17 cellular contexts compared by ENCODE assay signal in genomic region chr11:2287102-2287501, GRCh38. TPM values are rescaled to one million over a fixed set of nuclear protein-coding genes. Genes with fewer than 3 reads are reported as not detected.
A peak's percentile ranks its signal among the peaks of the same experiment; 100 is the strongest.
DNase-seq lines count a peak whose midpoint lies in the region; ATAC-seq and TF ChIP-seq lines count a peak whose summit lies in the region.
"Had no signal": no experiment of that assay in that cellular context is flagged by ENCODE, and none has a peak within 500 bp of the region (broad histone marks: within the 10 kb centered on the region; RNA-seq: fewer than 3 reads in every experiment).

No MANE protein-coding gene starts in this region.

- no peak overlapping the region for H3K4me3 Mint-ChIP-seq in CD14-positive monocyte
- no peak overlapping the region for H3K4me3 Mint-ChIP-seq in endodermal cell
- H3K4me3 Mint-ChIP-seq: GM23338; T-helper 1 cell treated with Interleukin-12 subunit alpha and Interleukin-12 subunit beta and Interleukin-4 antibody, amounts not matched to agents 30 μg/mL and 1 μg/mL, for 36 hours had no signal

- DNase-seq in CD14-positive monocyte (ENCODE audit: low spot score) = peak; percentile 44
- DNase-seq in DND-41 = peak; percentile 3
- DNase-seq in endodermal cell = peak; percentile 36
- no peak for DNase-seq in DMS53 (lab: John Stamatoyannopoulos, UW)
- no peak for DNase-seq in NAMALWA (ENCODE audit: low spot score)
- DNase-seq in DMS79 (lab: John Stamatoyannopoulos, UW) = no peak
- DNase-seq: activated effector memory CD4-positive, alpha-beta T cell treated with Interleukin-2 at 50 U/mL for 16 hours; effector CD8-positive, alpha-beta T cell; MG63; NCI-H2081 treated with DMSO at 0.1 percent for 48 hours had no signal

- H3K27ac Mint-ChIP-seq in CD14-positive monocyte (peak overlapping the region in 1 of 7 donors; percentile 28), endodermal cell (no peak overlapping the region)
- H3K27ac Mint-ChIP-seq: GM23338; T-helper 1 cell treated with Interleukin-12 subunit alpha and Interleukin-12 subunit beta and Interleukin-4 antibody, amounts not matched to agents 30 μg/mL and 1 μg/mL, for 36 hours had no signal

- H3K4me1 ChIP-seq in DND-41 (ENCODE audit: insufficient read depth, low read length) (no peaks in the 10 kb centered on the region), endodermal cell (ENCODE audit: control insufficient read depth, insufficient read depth, low read length) (no peaks in the 10 kb centered on the region), neutrophil (ENCODE audit: control insufficient read depth in 1 of 2, insufficient read depth in 1 of 2, low read depth in 1 of 2, low read length in 1 of 2) (peaks cover 6 to 7% of the 10 kb centered on the region in 2 experiments)

- H3K4me3 ChIP-seq in DND-41 (ENCODE audit: low read depth in 1 of 2, low read length in 2 of 2) (no peak overlapping the region), endodermal cell (ENCODE audit: low read length) (no peak overlapping the region), neutrophil (ENCODE audit: low read depth in 1 of 2, low read length in 1 of 2) (no peak overlapping the region)
- H3K4me3 ChIP-seq: GM23338, MG63, smooth muscle cell had no signal

- H3K4me1 Mint-ChIP-seq in CD14-positive monocyte = peaks cover 11% of the 10 kb centered on the region
- no peaks in the 10 kb centered on the region for H3K4me1 Mint-ChIP-seq in endodermal cell

- TF ChIP-seq CTCF in CD14-positive monocyte (IDR thresholded peaks at IDR 0.05) = no peak
- TF ChIP-seq CTCF in DND-41 (IDR thresholded peaks at IDR 0.05; ENCODE audit: borderline replicate concordance, extremely low read depth, low read length, poor library complexity, severe bottlenecking) = no peak
- no peak for TF ChIP-seq CTCF in endodermal cell (conservative IDR thresholded peaks at IDR 0.05)
- TF ChIP-seq CTCF in neutrophil (IDR thresholded peaks at IDR 0.05) = no peak

- H3K4me2 ChIP-seq in DND-41 (ENCODE audit: insufficient read depth, low read length) = no peak overlapping the region
- H3K4me2 ChIP-seq: GM23338, smooth muscle cell had no signal

- ATAC-seq in DND-41 (ENCODE audit: insufficient read depth, low read depth) (peak; percentile 24; the same call in 1 of the 3 replicates), HG03095 (IDR thresholded peaks at IDR 0.05; ENCODE audit: unreplicated experiment) (no peak)
- ATAC-seq: GM23338 had no signal

- H3K9ac ChIP-seq in DND-41 (ENCODE audit: low read depth, low read length) (no peak overlapping the region), endodermal cell (ENCODE audit: extremely low read depth, low read length, poor library complexity, severe bottlenecking) (no peak overlapping the region)

- no peaks in the 10 kb centered on the region for H3K36me3 ChIP-seq in DND-41 (ENCODE audit: insufficient read depth, low read length)
- no peaks in the 10 kb centered on the region for H3K36me3 ChIP-seq in endodermal cell (ENCODE audit: control insufficient read depth, insufficient read depth, low read length)
- H3K36me3 ChIP-seq in neutrophil = no peaks in the 10 kb centered on the region
- H3K36me3 ChIP-seq: MG63 had no signal

- H3K9me3 Mint-ChIP-seq in CD14-positive monocyte (peaks cover 1 to 17% (median 5%) of the 10 kb centered on the region in 7 donors), endodermal cell (no peaks in the 10 kb centered on the region)
- H3K9me3 Mint-ChIP-seq: GM23338; T-helper 1 cell treated with Interleukin-12 subunit alpha and Interleukin-12 subunit beta and Interleukin-4 antibody, amounts not matched to agents 30 μg/mL and 1 μg/mL, for 36 hours had no signal

- H3K27ac ChIP-seq in DND-41 (ENCODE audit: low read length) (no peak overlapping the region), endodermal cell (ENCODE audit: low read depth, low read length) (no peak overlapping the region), neutrophil (peak overlapping the region; percentile 38)
- H3K27ac ChIP-seq: C4-2B had no signal

- no peaks in the 10 kb centered on the region for H3K79me2 ChIP-seq in DND-41 (ENCODE audit: insufficient read depth, low read length)

- no peaks in the 10 kb centered on the region for H3K27me3 ChIP-seq in DND-41 (ENCODE audit: insufficient read depth, low read length, poor library complexity)
- peaks cover 21% of the 10 kb centered on the region for H3K27me3 ChIP-seq in endodermal cell (ENCODE audit: control insufficient read depth, insufficient read depth, low read length, poor library complexity, severe bottlenecking)
- H3K27me3 ChIP-seq in neutrophil = peaks cover 13% of the 10 kb centered on the region
- H3K27me3 ChIP-seq: MG63 had no signal

- intact Hi-C loops in CD14-positive monocyte (cut with micrococcal nuclease) = no loop called here

- WGBS in endodermal cell (ENCODE audit: insufficient coverage in 1 of 2, insufficient read length in 1 of 2), 2 experiments = 86 to 90% methylated on average over 14 to 16 of the region's 16 CpGs

- no peak overlapping the region for H2AFZ ChIP-seq in DND-41 (ENCODE audit: low read depth, low read length)
- H2AFZ ChIP-seq: GM23338 had no signal

- no peaks in the 10 kb centered on the region for H4K20me1 ChIP-seq in DND-41 (ENCODE audit: insufficient read depth, low read length)

- peaks cover 13 to 27% (median 26%) of the 10 kb centered on the region in 3 donors for H3K27me3 Mint-ChIP-seq in CD14-positive monocyte (ENCODE audit: low read depth in 3 of 3)
- H3K27me3 Mint-ChIP-seq in endodermal cell (ENCODE audit: insufficient read depth) = peaks cover 49% of the 10 kb centered on the region

- H3K36me3 Mint-ChIP-seq in CD14-positive monocyte (peaks cover 0 to 3% of the 10 kb centered on the region in 2 donors), endodermal cell (ENCODE audit: low read depth) (no peaks in the 10 kb centered on the region)

- H3K9me3 ChIP-seq in DND-41 (ENCODE audit: insufficient read depth, low read length, severe bottlenecking) (no peaks in the 10 kb centered on the region), endodermal cell (ENCODE audit: control insufficient read depth, low read length) (peaks cover 9% of the 10 kb centered on the region), neutrophil (no peaks in the 10 kb centered on the region)
- H3K9me3 ChIP-seq: MG63 had no signal

RNA-seq across cellular contexts. Expression of gene C11orf21, which starts 14.6 kb away (rescaled TPM):
- 10 to 100 TPM; 10.8 to 13.1 TPM for polyA plus RNA-seq in CD14-positive monocyte
- under 1 TPM in 1 of 2 donors, not detected in 1; 0.20 TPM for total RNA-seq in endodermal cell
- not detected for polyA plus RNA-seq in endodermal cell (2013, experiment 1 of 2)
- not detected for polyA plus RNA-seq in endodermal cell (2013, experiment 2 of 2)
- total RNA-seq: GM23338, lung microvascular endothelial cell, smooth muscle cell had no signal
- polyA plus RNA-seq: GM23338, smooth muscle cell had no signal

RNA-seq across cellular contexts. Expression of gene TSPAN32, which starts 14.7 kb away (rescaled TPM):
- polyA plus RNA-seq in CD14-positive monocyte = 10 to 100 TPM; 34.8 to 82.5 TPM
- total RNA-seq in endodermal cell = not detected
- not detected for polyA plus RNA-seq in endodermal cell (2013, experiment 1 of 2)
- 0.70 TPM for polyA plus RNA-seq in endodermal cell (2013, experiment 2 of 2)
- total RNA-seq: GM23338, lung microvascular endothelial cell, smooth muscle cell had no signal
- polyA plus RNA-seq: GM23338, smooth muscle cell had no signal

RNA-seq across cellular contexts. Expression of gene ASCL2, which starts 16.7 kb away (rescaled TPM):
- polyA plus RNA-seq in CD14-positive monocyte = 10 to 100 TPM in 1 of 2 donors, 1 to 10 TPM in 1; 8.3 to 11.4 TPM
- total RNA-seq in endodermal cell = not detected
- 1.2 TPM for polyA plus RNA-seq in endodermal cell (2013, experiment 1 of 2)
- 1.1 TPM for polyA plus RNA-seq in endodermal cell (2013, experiment 2 of 2)
- total RNA-seq: smooth muscle cell had no signal

Comparison
In these comparisons a context has a peak if more than half of its experiments do, and no peak if none do; other contexts are left out.
1. DNase-seq: peak in CD14-positive monocyte (single experiment), DND-41 (single experiment) and endodermal cell (single experiment); none in DMS53 (single experiment), NAMALWA (single experiment) and DMS79 (single experiment).